ENCODE assay signal across 33 cellular contexts in the genomic region with DNA sequence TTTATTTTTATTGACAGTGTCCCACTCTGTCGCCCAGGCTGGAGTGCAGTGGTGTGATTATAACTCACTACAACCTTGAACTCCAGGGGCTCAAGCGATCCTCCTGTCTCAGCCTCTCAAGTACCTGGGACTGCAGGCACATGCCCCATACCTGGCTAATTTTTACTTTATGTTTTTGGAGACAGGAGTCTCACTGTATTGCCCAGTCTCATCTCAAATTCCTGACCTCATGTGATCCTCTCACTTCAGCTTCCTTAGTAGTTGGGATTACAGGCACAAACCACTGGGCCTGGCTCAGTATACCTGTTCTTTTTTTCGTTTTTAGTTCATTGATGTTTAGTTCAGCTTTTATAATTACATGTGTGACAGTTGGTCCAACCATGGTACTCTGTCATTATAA. TPM values are rescaled to one million over a fixed set of nuclear protein-coding genes. Genes with fewer than 3 reads are reported as not detected.
"Had no signal": no experiment of that assay in that cellular context is flagged by ENCODE, and none has a peak within 500 bp of the region (broad histone marks: within the 10 kb centered on the region; RNA-seq: fewer than 3 reads in every experiment).

No MANE protein-coding gene starts in this region.

- ATAC-seq: effector memory CD8-positive, alpha-beta T cell; esophagus mucosa; gastrocnemius medialis; heart right ventricle; left cardiac atrium; left lung; left ventricle myocardium superior; lower lobe of right lung; naive thymus-derived CD4-positive, alpha-beta T cell had no signal

- H3K4me1 ChIP-seq: colonic mucosa, esophagus squamous epithelium, gastrocnemius medialis, left lung, lower lobe of right lung had no signal

- H3K27ac ChIP-seq: colonic mucosa, epithelial cell of prostate, esophagus squamous epithelium, gastrocnemius medialis, heart right ventricle, left lung, lower lobe of right lung had no signal

- FAIRE-seq: endometrium, islet of Langerhans, keratinocyte had no signal

- H3K9me3 ChIP-seq: colonic mucosa, esophagus squamous epithelium, gastrocnemius medialis, heart right ventricle, left lung, lower lobe of right lung had no signal

- H3K27me3 Mint-ChIP-seq: dendritic cell treated with granulocyte-macrophage colony-stimulating factor and Interleukin-4, amounts not matched to agents 40 ng/mL and 50 ng/mL, for 4 days; effector memory CD8-positive, alpha-beta T cell; naive thymus-derived CD4-positive, alpha-beta T cell had no signal

- H3K4me3 ChIP-seq: colonic mucosa, esophagus squamous epithelium, gastrocnemius medialis, heart right ventricle, left lung, lower lobe of right lung had no signal

- H3K4me3 Mint-ChIP-seq: dendritic cell treated with granulocyte-macrophage colony-stimulating factor and Interleukin-4, amounts not matched to agents 40 ng/mL and 50 ng/mL, for 4 days; effector memory CD8-positive, alpha-beta T cell; endodermal cell; naive thymus-derived CD4-positive, alpha-beta T cell had no signal

- H3K27ac Mint-ChIP-seq: dendritic cell treated with granulocyte-macrophage colony-stimulating factor and Interleukin-4, amounts not matched to agents 40 ng/mL and 50 ng/mL, for 4 days; endodermal cell had no signal

- H3K27me3 ChIP-seq: colonic mucosa, esophagus squamous epithelium, gastrocnemius medialis, heart right ventricle, left lung had no signal

- H3K9me3 Mint-ChIP-seq: dendritic cell treated with granulocyte-macrophage colony-stimulating factor and Interleukin-4, amounts not matched to agents 40 ng/mL and 50 ng/mL, for 4 days; effector memory CD8-positive, alpha-beta T cell had no signal

- DNase-seq: colonic mucosa; cortex of kidney; effector CD8-positive, alpha-beta T cell; effector memory CD8-positive, alpha-beta T cell; endodermal cell; erythroblast; esophagus squamous epithelium; foreskin fibroblast; foreskin melanocyte; gastrocnemius medialis; glutamatergic neuron; head of caudate nucleus; heart right ventricle; hippocampal formation; left cardiac atrium; left lung; left ventricle myocardium superior; lower lobe of right lung; mesenchymal stem cell; midbrain; naive thymus-derived CD4-positive, alpha-beta T cell had no signal

RNA-seq across cellular contexts. Expression of a gene that starts 40.1 kb away (rescaled TPM):
- polyA plus RNA-seq: naive thymus-derived CD4-positive, alpha-beta T cell had no signal

RNA-seq across cellular contexts. Expression of a gene that starts 53.6 kb away (rescaled TPM):
- total RNA-seq: dermis microvascular lymphatic vessel endothelial cell; esophagus mucosa; esophagus squamous epithelium; gastrocnemius medialis; glomerular endothelial cell; heart right ventricle; kidney epithelial cell; left cardiac atrium; left lung; left ventricle myocardium superior; lower lobe of right lung; lung microvascular endothelial cell; mesenteric fat pad; mononuclear cell; naive thymus-derived CD4-positive, alpha-beta T cell had no signal
- polyA plus RNA-seq: heart right ventricle, keratinocyte had no signal
